In the genomic region with DNA sequence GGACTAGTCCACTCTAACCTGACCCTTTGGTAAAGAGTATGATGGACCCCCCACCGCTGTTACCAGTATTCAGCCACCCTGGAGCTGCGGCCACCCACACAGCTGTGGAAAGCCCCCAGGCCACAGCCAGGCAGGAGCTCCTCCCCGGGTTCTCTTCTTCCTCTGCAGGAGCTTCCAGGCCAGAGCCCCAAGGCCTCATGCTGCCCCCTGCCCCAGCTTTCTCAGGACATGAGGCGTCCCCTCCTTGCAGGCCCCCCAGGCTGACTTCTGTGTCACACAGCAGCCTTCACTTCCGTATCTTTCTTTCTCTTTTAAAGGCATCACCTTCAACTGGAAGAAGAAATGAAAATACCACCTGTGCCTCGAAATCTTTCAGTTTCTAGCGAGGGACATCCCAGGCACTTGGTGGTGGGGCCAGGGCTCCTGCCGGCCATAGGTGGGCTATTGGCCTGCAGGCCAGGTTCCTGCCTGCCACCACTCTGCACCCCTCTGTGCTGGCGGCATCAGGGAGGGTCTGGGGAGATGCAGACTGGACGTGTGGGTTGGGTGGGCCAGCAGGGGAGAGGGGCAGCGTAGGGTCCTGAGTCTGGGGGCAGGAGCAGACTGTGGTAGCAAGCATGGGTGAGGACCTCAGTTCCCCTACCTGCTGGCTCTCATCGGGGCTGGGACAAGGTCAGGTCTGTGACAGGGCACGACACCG, we compare ENCODE assay signal across 8 cellular contexts. TPM values are rescaled to one million over a fixed set of nuclear protein-coding genes. Genes with fewer than 3 reads are reported as not detected.
DNase-seq lines count a peak whose midpoint lies in the region; ATAC-seq and TF ChIP-seq lines count a peak whose summit lies in the region.

No MANE protein-coding gene starts in this region.

- POLR2A ChIA-PET in OCI-LY7 (lab: Charles Lee), result interaction anchor here (0.7 to 2.8 kb wide), 8 partner anchors 9 to 110 kb away, joined by 3 to 10 read pairs (median 4); a partner anchor contains a TSS

- no peak overlapping the region for H2AFZ ChIP-seq in OCI-LY7 (ENCODE audit: low read length)

- peaks cover 42% of the 10 kb centered on the region; the same call in 1 of the 2 replicates for H3K36me3 ChIP-seq in OCI-LY7 (ENCODE audit: insufficient read depth, low read length)
- peaks cover 13 to 18% of the 10 kb centered on the region in 2 donors for H3K36me3 ChIP-seq in mucosa of rectum (ENCODE audit: control insufficient read depth in 2 of 2, insufficient read depth in 2 of 2, low read length in 2 of 2)

- TF ChIP-seq CTCF in GM12873 (IDR thresholded peaks at IDR 0.05; ENCODE audit: insufficient read depth, low read depth, low read length, missing control alignments) (peak; percentile 3), OCI-LY7 (conservative IDR thresholded peaks at IDR 0.05; ENCODE audit: low read length) (no peak)

- ATAC-seq in GM21423 (IDR thresholded peaks at IDR 0.05; ENCODE audit: unreplicated experiment) (peak; percentile 46), GM21526 (IDR thresholded peaks at IDR 0.05; ENCODE audit: low FRiP score, unreplicated experiment) (no peak)

- H3K9me2 ChIP-seq in OCI-LY7 (ENCODE audit: insufficient read depth, low read length), result no peaks in the 10 kb centered on the region

- no peaks in the 10 kb centered on the region for H3K27me3 ChIP-seq in mucosa of rectum (ENCODE audit: control insufficient read depth in 2 of 2, insufficient read depth in 2 of 2, low read length in 2 of 2)

- H3K27ac ChIP-seq in OCI-LY7 (ENCODE audit: low read depth, low read length, poor library complexity, severe bottlenecking), result peak overlapping the region; percentile 84
- H3K27ac ChIP-seq in mucosa of rectum (ENCODE audit: low read depth in 2 of 2, low read length in 2 of 2), result peak overlapping the region; percentile 91 to 97

- DNase-seq in OCI-LY7 (ENCODE audit: low spot score), result peak; percentile 84
- no peak for DNase-seq in GF-D8 (lab: John Stamatoyannopoulos, UW)
- no peak for DNase-seq in COR-L47 (lab: John Stamatoyannopoulos, UW)
- DNase-seq in SKM-1 (lab: John Stamatoyannopoulos, UW; ENCODE audit: unreplicated experiment), result no peak

- H4K20me1 ChIP-seq in OCI-LY7 (ENCODE audit: insufficient read depth, low read length), result peaks cover 6% of the 10 kb centered on the region; the same call in 1 of the 2 replicates

- H3K4me1 ChIP-seq in OCI-LY7 (ENCODE audit: insufficient read depth, low read length, poor library complexity, severe bottlenecking) (peaks cover 98% of the 10 kb centered on the region), mucosa of rectum (ENCODE audit: control insufficient read depth in 2 of 2, insufficient read depth in 2 of 2, low read length in 2 of 2) (peaks cover 85 to 88% of the 10 kb centered on the region in 2 donors)

- no TSS peak for BruUV-seq in OCI-LY7 (replicated peaks; lab: Mats Ljungman, UMichigan)

- H3K79me2 ChIP-seq in OCI-LY7 (ENCODE audit: insufficient read depth, low read depth, low read length), result peaks cover 100% of the 10 kb centered on the region

- intact Hi-C loops in OCI-LY7 (cut with micrococcal nuclease; ENCODE audit: unreplicated experiment), result loop anchor here (2.0 to 5.0 kb wide), 2 partner anchors 18 to 91 kb away; no protein-coding TSS in a partner anchor

- CTCF ChIA-PET in OCI-LY7 (lab: Charles Lee; ENCODE audit: unreplicated experiment), result interaction anchor here (0.7 to 0.8 kb wide), 2 partner anchors 13 to 117 kb away, joined by 3 read pairs; no protein-coding TSS in a partner anchor

- peak overlapping the region; percentile 52 to 81 for H3K9ac ChIP-seq in mucosa of rectum (ENCODE audit: low read depth in 1 of 2, low read length in 2 of 2)

- H3K9me3 ChIP-seq in OCI-LY7 (ENCODE audit: low read length) (no peaks in the 10 kb centered on the region), mucosa of rectum (ENCODE audit: control insufficient read depth in 2 of 2, low read length in 2 of 2) (no peaks in the 10 kb centered on the region)

- H3K4me2 ChIP-seq in OCI-LY7 (ENCODE audit: low read length), result peak overlapping the region; percentile 86

- peak overlapping the region; percentile 57 for H3K4me3 ChIP-seq in OCI-LY7 (ENCODE audit: low read depth, low read length, poor library complexity, severe bottlenecking)
- peak overlapping the region; percentile 64 to 65 for H3K4me3 ChIP-seq in mucosa of rectum (ENCODE audit: low read length in 2 of 2)

RNA-seq across cellular contexts. Expression of a gene that starts 19.9 kb away (rescaled TPM):
- 62.0 and 64.6 TPM in 2 replicates for total RNA-seq in OCI-LY7 (2014; rRNA removed; shearing (Covaris generic))
- 62.6 and 63.2 TPM in 2 replicates for total RNA-seq in OCI-LY7 (2022)
